19 cellular contexts compared by ENCODE assay signal in the genomic region with DNA sequence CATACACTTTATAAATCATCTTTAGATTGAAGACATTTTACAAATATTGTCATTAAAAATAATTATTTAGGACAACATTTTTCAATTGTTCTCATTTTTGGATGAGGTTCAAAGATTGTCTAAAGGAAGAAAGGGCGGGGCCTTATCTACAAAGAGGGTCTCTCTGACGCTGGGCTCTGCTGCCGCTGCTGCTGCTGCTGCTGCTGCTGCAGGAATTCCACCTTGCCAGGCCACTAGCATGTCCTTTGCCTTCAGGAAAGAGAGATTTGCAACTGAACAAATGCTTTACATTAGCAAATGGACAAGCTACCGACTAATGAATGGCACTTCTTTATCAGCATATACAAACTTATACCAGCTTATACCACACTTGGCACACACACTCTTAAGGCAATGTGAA.
DNase-seq lines count a peak whose midpoint lies in the region; ATAC-seq, FAIRE-seq and TF ChIP-seq lines count a peak whose summit lies in the region.
"Had no signal": no experiment of that assay in that cellular context is flagged by ENCODE, and none has a peak within 500 bp of the region (broad histone marks: within the 10 kb centered on the region; RNA-seq: fewer than 3 reads in every experiment).

No MANE protein-coding gene starts in this region.

- 31% methylated on average over 4 of the region's 4 CpGs; no CpG with 5 or more reads in 1 of the 2 experiments for WGBS in H1 (ENCODE audit: extremely low coverage in 1 of 2, insufficient coverage in 1 of 2, insufficient read length in 1 of 2, insufficient replicate concordance in 2 of 2, low coverage in 1 of 2, low lambda C conversion rate in 2 of 2, missing lambda C conversion rate in 1 of 2), 2 experiments
- WGBS in heart right ventricle, 2 donors = 18 to 27% methylated on average over 4 of the region's 4 CpGs
- WGBS in tibial nerve, 2 donors = 18 to 48% methylated on average over 4 of the region's 4 CpGs

- TF ChIP-seq EP300 in H1 (IDR thresholded peaks at IDR 0.05; ENCODE audit: borderline replicate concordance in 1 of 2, low read depth in 2 of 2, low read length in 2 of 2) (no peak), tibial nerve (IDR thresholded peaks at IDR 0.05) (no peak)

- TF ChIP-seq POLR2A in H1 (IDR thresholded peaks at IDR 0.05; ENCODE audit: control extremely low read depth in 1 of 2, low read depth in 2 of 2, low read length in 2 of 2) (no peak), tibial nerve (IDR thresholded peaks at IDR 0.05) (no peak)

- CTCF ChIA-PET in WTC11 (lab: Charles Lee) (no interaction called here), H1 (lab: Charles Lee; ENCODE audit: partially characterized antibody) (no interaction called here)

- H2AFZ ChIP-seq in GM23338 (no peak overlapping the region), H1 (ENCODE audit: low read length) (no peak overlapping the region), neural progenitor cell (replicated peaks) (no peak overlapping the region)
- H2AFZ ChIP-seq: GM23248 had no signal

- H3K79me2 ChIP-seq in GM23338 (replicated peaks; ENCODE audit: insufficient read depth) (no peaks in the 10 kb centered on the region), H1 (ENCODE audit: control insufficient read depth in 1 of 2, insufficient read depth in 2 of 2, low read length in 2 of 2) (no peaks in the 10 kb centered on the region), neural progenitor cell (ENCODE audit: low read depth) (no peaks in the 10 kb centered on the region)

- intact Hi-C loops in heart right ventricle (cut with DNase I) = no loop called here

- H3K9me3 Mint-ChIP-seq in GM23338 (no peaks in the 10 kb centered on the region), WTC11 (no peaks in the 10 kb centered on the region), neural progenitor cell (no peaks in the 10 kb centered on the region)
- H3K9me3 Mint-ChIP-seq in activated T-cell treated with anti-CD3 and anti-CD28 coated beads, Interleukin-2, amount 50 U/mL, for 72 hours = no peaks in the 10 kb centered on the region
- H3K9me3 Mint-ChIP-seq: CD4-positive, alpha-beta memory T cell had no signal

- H2BK12ac ChIP-seq in H1 (ENCODE audit: low read depth, low read length) = no peak overlapping the region

- no peak for TF ChIP-seq CTCF in GM23338 (conservative IDR thresholded peaks at IDR 0.05; ENCODE audit: low read depth in 2 of 2)
- TF ChIP-seq CTCF in WTC11 (IDR thresholded peaks at IDR 0.05) = no peak
- no peak for TF ChIP-seq CTCF in H1 (IDR thresholded peaks at IDR 0.05; ENCODE audit: control extremely low read depth in 1 of 3, insufficient read depth in 1 of 3, low read depth in 1 of 3, low read length in 3 of 3)
- no peak for TF ChIP-seq CTCF in neural progenitor cell (IDR thresholded peaks at IDR 0.05)
- no peak for TF ChIP-seq CTCF in heart right ventricle (IDR thresholded peaks at IDR 0.05)
- TF ChIP-seq CTCF in tibial nerve (IDR thresholded peaks at IDR 0.05) = no peak

- no peak overlapping the region for H3K18ac ChIP-seq in H1 (ENCODE audit: extremely low read depth, low read length)

- H3K4ac ChIP-seq in H1 (replicated peaks; ENCODE audit: insufficient read length, low read depth, low read length) = no peak overlapping the region

- FAIRE-seq in H1 (lab: Jason Lieb, UNC) = no peak
- FAIRE-seq: GM12878, H54 had no signal

- no peak overlapping the region for H3K14ac ChIP-seq in H1 (ENCODE audit: insufficient read length)

- no peak overlapping the region for H2BK120ac ChIP-seq in H1 (replicated peaks; ENCODE audit: low read depth, low read length)

- H3K56ac ChIP-seq in H1 (replicated peaks; ENCODE audit: insufficient read length, low read depth, low read length) = no peak overlapping the region

- H2BK5ac ChIP-seq in H1 (ENCODE audit: low read depth, low read length) = no peak overlapping the region

- POLR2A ChIA-PET in WTC11 (lab: Charles Lee) = interaction anchor here (1.0 kb wide), 1 partner anchor 66 kb away, joined by 3 read pairs; no protein-coding TSS in a partner anchor
- POLR2A ChIA-PET in H1 (lab: Charles Lee; ENCODE audit: partially characterized antibody) = no interaction called here

- H4K5ac ChIP-seq in H1 (ENCODE audit: insufficient read length, low read depth, low read length) = no peak overlapping the region

- no peaks in the 10 kb centered on the region for H3K9me2 ChIP-seq in GM23338 (ENCODE audit: insufficient read depth)

- H3K4me1 Mint-ChIP-seq in GM23338 (peaks cover 48% of the 10 kb centered on the region), WTC11 (peaks cover 39% of the 10 kb centered on the region), neural progenitor cell (peaks cover 39% of the 10 kb centered on the region)
- no peaks in the 10 kb centered on the region for H3K4me1 Mint-ChIP-seq in activated T-cell treated with anti-CD3 and anti-CD28 coated beads, Interleukin-2, amount 50 U/mL, for 72 hours (ENCODE audit: low read depth)
- H3K4me1 Mint-ChIP-seq: CD4-positive, alpha-beta memory T cell had no signal

- H4K8ac ChIP-seq in H1 (ENCODE audit: extremely low read depth, insufficient read depth, low read length) = no peak overlapping the region

- DNase-seq in GM23338 (ENCODE audit: low spot score) (peak; percentile 35), WTC11 (ENCODE audit: low spot score) (no peak), H1 (ENCODE audit: low read depth in 1 of 2, low spot score in 2 of 2) (no peak), neural progenitor cell (ENCODE audit: low spot score) (peak; percentile 36), heart right ventricle (no peak), tibial nerve (ENCODE audit: low spot score in 2 of 2) (no peak)
- DNase-seq in activated T-cell treated with anti-CD3 and anti-CD28 coated beads, Interleukin-2, amount 50 U/mL, for 72 hours = no peak
- DNase-seq: C1 segment of cervical spinal cord; Caco-2; CD4-positive, alpha-beta memory T cell; DMS153; DND-41; GDM1; GM23248; HFFc6 had no signal

- H3K36me3 ChIP-seq in GM23338 (ENCODE audit: insufficient read depth) (no peaks in the 10 kb centered on the region), H1 (ENCODE audit: control insufficient read depth in 2 of 4, insufficient read depth in 4 of 4, low read length in 3 of 4) (no peaks in the 10 kb centered on the region), neural progenitor cell (no peaks in the 10 kb centered on the region), heart right ventricle (no peaks in the 10 kb centered on the region), tibial nerve (no peaks in the 10 kb centered on the region)
- H3K36me3 ChIP-seq: HAP-1 had no signal

- H3K4me2 ChIP-seq in GM23338 = no peak overlapping the region
- H3K4me2 ChIP-seq in H1 (ENCODE audit: insufficient read depth in 1 of 2, low read depth in 2 of 2, low read length in 2 of 2) = no peak overlapping the region
- H3K4me2 ChIP-seq in neural progenitor cell = peak overlapping the region; percentile 58

- H4K20me1 ChIP-seq in GM23338 (replicated peaks; ENCODE audit: insufficient read depth) = no peaks in the 10 kb centered on the region
- no peaks in the 10 kb centered on the region for H4K20me1 ChIP-seq in H1 (replicated peaks in 1 of 2; ENCODE audit: control insufficient read depth in 1 of 2, insufficient read depth in 2 of 2, low read length in 2 of 2)
- H4K20me1 ChIP-seq in neural progenitor cell (ENCODE audit: low read depth) = no peaks in the 10 kb centered on the region

- H3K27ac ChIP-seq in GM23338 (ENCODE audit: low read depth) (no peak overlapping the region), H1 (ENCODE audit: low read depth, low read length) (no peak overlapping the region), neural progenitor cell (no peak overlapping the region), heart right ventricle (no peak overlapping the region), tibial nerve (no peak overlapping the region)
- H3K27ac ChIP-seq: GM23248 had no signal

- no peaks in the 10 kb centered on the region; the same call in 1 of the 2 replicates for H3K27me3 ChIP-seq in GM23338 (ENCODE audit: insufficient read depth)
- no peaks in the 10 kb centered on the region for H3K27me3 ChIP-seq in H1 (replicated peaks in 1 of 4; ENCODE audit: control insufficient read depth in 3 of 4, extremely low read depth in 1 of 4, insufficient read depth in 3 of 4, low read length in 3 of 4)
- H3K27me3 ChIP-seq in neural progenitor cell = no peaks in the 10 kb centered on the region
- peaks cover 0 to 16% (median 5%) of the 10 kb centered on the region in 7 donors for H3K27me3 ChIP-seq in heart right ventricle
- H3K27me3 ChIP-seq in tibial nerve = no peaks in the 10 kb centered on the region

- no peak overlapping the region for H2AK5ac ChIP-seq in H1 (ENCODE audit: low read depth, low read length)

- H3K27me3 Mint-ChIP-seq in GM23338 (ENCODE audit: insufficient read depth, low read depth, poor library complexity) (peaks cover 3% of the 10 kb centered on the region), WTC11 (ENCODE audit: low read depth) (peaks cover 5% of the 10 kb centered on the region; the same call in 1 of the 2 replicates), neural progenitor cell (ENCODE audit: insufficient read depth, low read depth) (peaks cover 2% of the 10 kb centered on the region)
- peaks cover 18% of the 10 kb centered on the region for H3K27me3 Mint-ChIP-seq in activated T-cell treated with anti-CD3 and anti-CD28 coated beads, Interleukin-2, amount 50 U/mL, for 72 hours (ENCODE audit: low read depth)

- H3K36me3 Mint-ChIP-seq in GM23338 (ENCODE audit: low read depth) (no peaks in the 10 kb centered on the region), WTC11 (no peaks in the 10 kb centered on the region), neural progenitor cell (no peaks in the 10 kb centered on the region)
- H3K36me3 Mint-ChIP-seq in activated T-cell treated with anti-CD3 and anti-CD28 coated beads, Interleukin-2, amount 50 U/mL, for 72 hours (ENCODE audit: insufficient read depth in 2 of 2) = no peaks in the 10 kb centered on the region
- H3K36me3 Mint-ChIP-seq: CD4-positive, alpha-beta memory T cell had no signal

- no peak overlapping the region for H4K91ac ChIP-seq in H1 (replicated peaks; ENCODE audit: insufficient read length, low read length)

- H3K4me1 ChIP-seq in GM23338 (ENCODE audit: insufficient read depth) (peaks cover 40% of the 10 kb centered on the region), H1 (replicated peaks in 1 of 4; ENCODE audit: control insufficient read depth in 3 of 4, insufficient read depth in 4 of 4, low read length in 3 of 4) (peaks cover 0 to 3% (median 1%) of the 10 kb centered on the region in 4 experiments; a peak in 2 of 7 replicates), neural progenitor cell (peaks cover 76% of the 10 kb centered on the region), heart right ventricle (no peaks in the 10 kb centered on the region), tibial nerve (no peaks in the 10 kb centered on the region)
- H3K4me1 ChIP-seq: Caco-2 had no signal

- H3K79me1 ChIP-seq in H1 (ENCODE audit: low read depth, low read length) = no peaks in the 10 kb centered on the region

- no peaks in the 10 kb centered on the region for H3F3A ChIP-seq in GM23338 (replicated peaks; ENCODE audit: low read depth)
- H3F3A ChIP-seq in neural progenitor cell (ENCODE audit: low read depth) = peaks cover 23% of the 10 kb centered on the region

- H3K4me3 ChIP-seq in GM23338 = no peak overlapping the region; the same call in 1 of the 2 replicates
- no peak overlapping the region for H3K4me3 ChIP-seq in H1 (ENCODE audit: extremely low read depth in 1 of 4, insufficient read depth in 2 of 4, low read depth in 3 of 4, low read length in 4 of 4)
- H3K4me3 ChIP-seq in neural progenitor cell = no peak overlapping the region
- no peak overlapping the region for H3K4me3 ChIP-seq in heart right ventricle
- no peak overlapping the region for H3K4me3 ChIP-seq in tibial nerve
- H3K4me3 ChIP-seq: GM12878, GM23248, HAP-1 had no signal

- no peaks in the 10 kb centered on the region for H3K9me3 ChIP-seq in H1 (ENCODE audit: insufficient read depth in 2 of 2, low read depth in 1 of 2, low read length in 1 of 2)
- no peaks in the 10 kb centered on the region for H3K9me3 ChIP-seq in neural progenitor cell (ENCODE audit: low read depth)
- H3K9me3 ChIP-seq in heart right ventricle = no peaks in the 10 kb centered on the region
- no peaks in the 10 kb centered on the region for H3K9me3 ChIP-seq in tibial nerve
- H3K9me3 ChIP-seq: Caco-2, HAP-1 had no signal

- H3K4me3 Mint-ChIP-seq in GM23338 (no peak overlapping the region), WTC11 (peak overlapping the region; percentile 4; the same call in 1 of the 2 replicates), neural progenitor cell (no peak overlapping the region)
- H3K4me3 Mint-ChIP-seq in activated T-cell treated with anti-CD3 and anti-CD28 coated beads, Interleukin-2, amount 50 U/mL, for 72 hours = no peak overlapping the region
- H3K4me3 Mint-ChIP-seq: CD4-positive, alpha-beta memory T cell; HFFc6 had no signal

- no peak overlapping the region for H3K27ac Mint-ChIP-seq in GM23338
- no peak overlapping the region for H3K27ac Mint-ChIP-seq in WTC11
- H3K27ac Mint-ChIP-seq in neural progenitor cell = no peak overlapping the region
- no peak overlapping the region for H3K27ac Mint-ChIP-seq in activated T-cell treated with anti-CD3 and anti-CD28 coated beads, Interleukin-2, amount 50 U/mL, for 72 hours
- H3K27ac Mint-ChIP-seq: CD4-positive, alpha-beta memory T cell; HFFc6 had no signal

- no peak overlapping the region for H2BK20ac ChIP-seq in H1 (ENCODE audit: low read length)

- ATAC-seq in GM23338 (peak; percentile 70), WTC11 (peak; percentile 55), GM18909 (IDR thresholded peaks at IDR 0.05; ENCODE audit: poor library complexity, unreplicated experiment) (no peak), heart right ventricle (no peak)
- no peak for ATAC-seq in activated T-cell treated with anti-CD3 and anti-CD28 coated beads, Interleukin-2, amount 50 U/mL, for 72 hours (replicated peaks in 1 of 2)
- ATAC-seq: GM12878 had no signal

- no peak overlapping the region for H3K23ac ChIP-seq in H1 (ENCODE audit: insufficient read length)

- H3K9ac ChIP-seq in H1 (replicated peaks in 1 of 4; ENCODE audit: extremely low read depth in 1 of 4, low read depth in 3 of 4, low read length in 3 of 4) (no peak overlapping the region), neural progenitor cell (no peak overlapping the region)
- H3K9ac ChIP-seq: GM23248 had no signal

- no peak overlapping the region for H2BK15ac ChIP-seq in H1 (ENCODE audit: low read length)

- TF ChIP-seq RAD21 in H1 (IDR thresholded peaks at IDR 0.05 in 1 of 2, conservative IDR thresholded peaks at IDR 0.05 in 1 of 2; ENCODE audit: low read depth in 2 of 2, low read length in 2 of 2) = no peak

- no peaks in the 10 kb centered on the region for H3K23me2 ChIP-seq in H1 (ENCODE audit: low read depth, low read length)

Comparison
In these comparisons a context has a peak if more than half of its experiments do, and no peak if none do; other contexts are left out.
1. ATAC-seq: peak in GM23338 (single experiment) and WTC11 (single experiment); none in GM18909 (single experiment), activated T-cell treated with anti-CD3 and anti-CD28 coated beads, Interleukin-2, amount 50 U/mL, for 72 hours (0 of 2) and heart right ventricle (0 of 8).
2. DNase-seq: peak in GM23338 (single experiment) and neural progenitor cell (single experiment); none in WTC11 (single experiment), H1 (0 of 2), activated T-cell treated with anti-CD3 and anti-CD28 coated beads, Interleukin-2, amount 50 U/mL, for 72 hours (0 of 2), heart right ventricle (0 of 2) and tibial nerve (0 of 2).